1 cellular context compared by ENCODE assay signal in the genomic region with DNA sequence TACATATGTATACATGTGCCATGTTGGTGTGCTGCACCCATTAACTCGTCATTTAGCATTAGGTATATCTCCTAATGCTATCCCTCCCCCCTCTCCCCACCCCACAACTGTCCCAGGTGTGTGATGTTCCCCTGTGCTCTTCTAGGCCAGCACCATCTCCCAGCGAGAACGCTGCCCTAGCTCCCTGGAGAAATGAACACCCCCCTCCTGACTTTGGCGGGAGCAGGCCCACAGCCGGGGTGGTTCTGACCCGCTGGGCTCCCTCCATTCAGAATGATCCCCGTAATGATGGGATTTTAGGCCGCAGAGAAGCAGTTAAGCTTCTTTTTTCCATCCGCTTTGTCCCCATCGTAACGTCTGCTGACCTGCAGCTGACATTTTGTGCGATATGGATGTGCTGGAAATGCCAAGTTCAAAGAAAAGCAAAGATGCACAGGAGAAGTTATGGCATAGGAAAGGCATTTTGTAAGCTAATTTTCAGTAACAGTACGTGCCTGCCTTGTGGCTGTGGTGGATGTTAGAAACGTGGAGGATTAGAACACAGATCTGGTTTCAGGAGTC.
TF ChIP-seq lines count a peak whose summit lies in the region.

No MANE protein-coding gene starts in this region.

TF ChIP-seq in WTC11, 78 proteins besides CTCF, POLR2A, EP300 and RAD21 (continued from another document):
- TF ChIP-seq, protein P1, sequence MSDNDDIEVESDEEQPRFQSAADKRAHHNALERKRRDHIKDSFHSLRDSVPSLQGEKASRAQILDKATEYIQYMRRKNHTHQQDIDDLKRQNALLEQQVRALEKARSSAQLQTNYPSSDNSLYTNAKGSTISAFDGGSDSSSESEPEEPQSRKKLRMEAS (CRISPR knock-in tag; IDR thresholded peaks at IDR 0.05) = no peak
- TF ChIP-seq, protein P2, sequence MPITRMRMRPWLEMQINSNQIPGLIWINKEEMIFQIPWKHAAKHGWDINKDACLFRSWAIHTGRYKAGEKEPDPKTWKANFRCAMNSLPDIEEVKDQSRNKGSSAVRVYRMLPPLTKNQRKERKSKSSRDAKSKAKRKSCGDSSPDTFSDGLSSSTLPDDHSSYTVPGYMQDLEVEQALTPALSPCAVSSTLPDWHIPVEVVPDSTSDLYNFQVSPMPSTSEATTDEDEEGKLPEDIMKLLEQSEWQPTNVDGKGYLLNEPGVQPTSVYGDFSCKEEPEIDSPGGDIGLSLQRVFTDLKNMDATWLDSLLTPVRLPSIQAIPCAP (CRISPR knock-in tag; IDR thresholded peaks at IDR 0.05) = no peak
- TF ChIP-seq NFE2L1 (CRISPR knock-in tag; IDR thresholded peaks at IDR 0.05) (no peak), SOX15 (CRISPR knock-in tag; IDR thresholded peaks at IDR 0.05) (no peak), ETV6 (CRISPR knock-in tag; IDR thresholded peaks at IDR 0.05) (no peak), NR2C2 (CRISPR knock-in tag; IDR thresholded peaks at IDR 0.05) (no peak)
- TF ChIP-seq, protein P3, sequence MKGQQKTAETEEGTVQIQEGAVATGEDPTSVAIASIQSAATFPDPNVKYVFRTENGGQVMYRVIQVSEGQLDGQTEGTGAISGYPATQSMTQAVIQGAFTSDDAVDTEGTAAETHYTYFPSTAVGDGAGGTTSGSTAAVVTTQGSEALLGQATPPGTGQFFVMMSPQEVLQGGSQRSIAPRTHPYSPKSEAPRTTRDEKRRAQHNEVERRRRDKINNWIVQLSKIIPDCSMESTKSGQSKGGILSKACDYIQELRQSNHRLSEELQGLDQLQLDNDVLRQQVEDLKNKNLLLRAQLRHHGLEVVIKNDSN (CRISPR knock-in tag; IDR thresholded peaks at IDR 0.05) = no peak
- TF ChIP-seq, protein P4, sequence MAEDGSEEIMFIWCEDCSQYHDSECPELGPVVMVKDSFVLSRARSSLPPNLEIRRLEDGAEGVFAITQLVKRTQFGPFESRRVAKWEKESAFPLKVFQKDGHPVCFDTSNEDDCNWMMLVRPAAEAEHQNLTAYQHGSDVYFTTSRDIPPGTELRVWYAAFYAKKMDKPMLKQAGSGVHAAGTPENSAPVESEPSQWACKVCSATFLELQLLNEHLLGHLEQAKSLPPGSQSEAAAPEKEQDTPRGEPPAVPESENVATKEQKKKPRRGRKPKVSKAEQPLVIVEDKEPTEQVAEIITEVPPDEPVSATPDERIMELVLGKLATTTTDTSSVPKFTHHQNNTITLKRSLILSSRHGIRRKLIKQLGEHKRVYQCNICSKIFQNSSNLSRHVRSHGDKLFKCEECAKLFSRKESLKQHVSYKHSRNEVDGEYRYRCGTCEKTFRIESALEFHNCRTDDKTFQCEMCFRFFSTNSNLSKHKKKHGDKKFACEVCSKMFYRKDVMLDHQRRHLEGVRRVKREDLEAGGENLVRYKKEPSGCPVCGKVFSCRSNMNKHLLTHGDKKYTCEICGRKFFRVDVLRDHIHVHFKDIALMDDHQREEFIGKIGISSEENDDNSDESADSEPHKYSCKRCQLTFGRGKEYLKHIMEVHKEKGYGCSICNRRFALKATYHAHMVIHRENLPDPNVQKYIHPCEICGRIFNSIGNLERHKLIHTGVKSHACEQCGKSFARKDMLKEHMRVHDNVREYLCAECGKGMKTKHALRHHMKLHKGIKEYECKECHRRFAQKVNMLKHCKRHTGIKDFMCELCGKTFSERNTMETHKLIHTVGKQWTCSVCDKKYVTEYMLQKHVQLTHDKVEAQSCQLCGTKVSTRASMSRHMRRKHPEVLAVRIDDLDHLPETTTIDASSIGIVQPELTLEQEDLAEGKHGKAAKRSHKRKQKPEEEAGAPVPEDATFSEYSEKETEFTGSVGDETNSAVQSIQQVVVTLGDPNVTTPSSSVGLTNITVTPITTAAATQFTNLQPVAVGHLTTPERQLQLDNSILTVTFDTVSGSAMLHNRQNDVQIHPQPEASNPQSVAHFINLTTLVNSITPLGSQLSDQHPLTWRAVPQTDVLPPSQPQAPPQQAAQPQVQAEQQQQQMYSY (CRISPR knock-in tag; IDR thresholded peaks at IDR 0.05) = no peak
